In genomic region chr17:29590261-29590978, GRCh38 we compare ENCODE assay signal across 1 cellular context.
TF ChIP-seq lines count a peak whose summit lies in the region.

No MANE protein-coding gene starts in this region.

TF ChIP-seq in HepG2, 621 proteins besides CTCF, POLR2A, EP300 and RAD21 (continued from another document and continues in another):
- TF ChIP-seq CENPBD1 (CRISPR knock-in tag; IDR thresholded peaks at IDR 0.05; ENCODE audit: borderline replicate concordance, low read depth) (no peak), ZNF704 (CRISPR knock-in tag; IDR thresholded peaks at IDR 0.05; ENCODE audit: borderline replicate concordance) (no peak), TRIM24 (CRISPR knock-in tag; IDR thresholded peaks at IDR 0.05) (no peak), ZNF784 (CRISPR knock-in tag; IDR thresholded peaks at IDR 0.05; ENCODE audit: borderline replicate concordance) (no peak), SNAPC4 (CRISPR knock-in tag; IDR thresholded peaks at IDR 0.05) (no peak), TERF1 (CRISPR knock-in tag; IDR thresholded peaks at IDR 0.05) (no peak), ATM (IDR thresholded peaks at IDR 0.05; ENCODE audit: borderline replicate concordance) (no peak), ZNF737 (CRISPR knock-in tag; IDR thresholded peaks at IDR 0.05; ENCODE audit: borderline replicate concordance) (0 out of 2 replicates have a peak, but pooled peaks have one; percentile 48), SMAD1 (CRISPR knock-in tag; IDR thresholded peaks at IDR 0.05; ENCODE audit: borderline replicate concordance, low read depth) (no peak), MIER3 (CRISPR knock-in tag; IDR thresholded peaks at IDR 0.05; ENCODE audit: borderline replicate concordance) (no peak), ZBTB7B (CRISPR knock-in tag; IDR thresholded peaks at IDR 0.05) (peak; percentile 26; the same call in 1 of the 2 replicates), MAFG (CRISPR knock-in tag; IDR thresholded peaks at IDR 0.05) (no peak), DDIT3 (CRISPR knock-in tag; IDR thresholded peaks at IDR 0.05) (no peak), HINFP (CRISPR knock-in tag; IDR thresholded peaks at IDR 0.05; ENCODE audit: low read depth) (no peak), MED13 (CRISPR knock-in tag; IDR thresholded peaks at IDR 0.05) (no peak), HNF1B (CRISPR knock-in tag; IDR thresholded peaks at IDR 0.05) (no peak), TCF7 (IDR thresholded peaks at IDR 0.05; ENCODE audit: low read depth) (no peak), ARID4A (CRISPR knock-in tag; IDR thresholded peaks at IDR 0.05; ENCODE audit: borderline replicate concordance) (peak; percentile 30; the same call in 1 of the 2 replicates), PHF5A (CRISPR knock-in tag; IDR thresholded peaks at IDR 0.05; ENCODE audit: low read depth, unreplicated experiment) (no peak), ZMYM3 (CRISPR knock-in tag; IDR thresholded peaks at IDR 0.05) (no peak), ZNF775 (CRISPR knock-in tag; IDR thresholded peaks at IDR 0.05; ENCODE audit: borderline replicate concordance) (no peak), ZNF83 (CRISPR knock-in tag; IDR thresholded peaks at IDR 0.05; ENCODE audit: borderline replicate concordance) (no peak), ZNF367 (CRISPR knock-in tag; IDR thresholded peaks at IDR 0.05; ENCODE audit: borderline replicate concordance) (no peak), PRDM15 (CRISPR knock-in tag; IDR thresholded peaks at IDR 0.05) (no peak), KDM5B (CRISPR knock-in tag; IDR thresholded peaks at IDR 0.05; ENCODE audit: borderline replicate concordance) (no peak; the same call in 1 of the 2 replicates), ZNF180 (CRISPR knock-in tag; IDR thresholded peaks at IDR 0.05; ENCODE audit: borderline replicate concordance, low read depth) (peak; percentile 40; the same call in 1 of the 2 replicates), ZNF678 (CRISPR knock-in tag; IDR thresholded peaks at IDR 0.05) (no peak), SSRP1 (CRISPR knock-in tag; IDR thresholded peaks at IDR 0.05) (no peak), CSRNP2 (CRISPR knock-in tag; conservative IDR thresholded peaks at IDR 0.05; ENCODE audit: low read depth) (no peak), BRD4 (CRISPR knock-in tag; IDR thresholded peaks at IDR 0.05) (no peak), NBN (conservative IDR thresholded peaks at IDR 0.05) (no peak), AGO1 (IDR thresholded peaks at IDR 0.05; ENCODE audit: low read depth, low read length, poor library complexity, severe bottlenecking) (no peak), ZNF335 (CRISPR knock-in tag; IDR thresholded peaks at IDR 0.05) (no peak), ZNF569 (CRISPR knock-in tag; IDR thresholded peaks at IDR 0.05; ENCODE audit: borderline replicate concordance) (no peak), ZNF10 (CRISPR knock-in tag; IDR thresholded peaks at IDR 0.05; ENCODE audit: borderline replicate concordance, low read depth) (no peak), SNRNP70 (IDR thresholded peaks at IDR 0.05; ENCODE audit: low read depth, low read length) (no peak), JDP2 (CRISPR knock-in tag; IDR thresholded peaks at IDR 0.05; ENCODE audit: borderline replicate concordance) (no peak)
